ENCODE assay signal across 8 cellular contexts in the genomic region with DNA sequence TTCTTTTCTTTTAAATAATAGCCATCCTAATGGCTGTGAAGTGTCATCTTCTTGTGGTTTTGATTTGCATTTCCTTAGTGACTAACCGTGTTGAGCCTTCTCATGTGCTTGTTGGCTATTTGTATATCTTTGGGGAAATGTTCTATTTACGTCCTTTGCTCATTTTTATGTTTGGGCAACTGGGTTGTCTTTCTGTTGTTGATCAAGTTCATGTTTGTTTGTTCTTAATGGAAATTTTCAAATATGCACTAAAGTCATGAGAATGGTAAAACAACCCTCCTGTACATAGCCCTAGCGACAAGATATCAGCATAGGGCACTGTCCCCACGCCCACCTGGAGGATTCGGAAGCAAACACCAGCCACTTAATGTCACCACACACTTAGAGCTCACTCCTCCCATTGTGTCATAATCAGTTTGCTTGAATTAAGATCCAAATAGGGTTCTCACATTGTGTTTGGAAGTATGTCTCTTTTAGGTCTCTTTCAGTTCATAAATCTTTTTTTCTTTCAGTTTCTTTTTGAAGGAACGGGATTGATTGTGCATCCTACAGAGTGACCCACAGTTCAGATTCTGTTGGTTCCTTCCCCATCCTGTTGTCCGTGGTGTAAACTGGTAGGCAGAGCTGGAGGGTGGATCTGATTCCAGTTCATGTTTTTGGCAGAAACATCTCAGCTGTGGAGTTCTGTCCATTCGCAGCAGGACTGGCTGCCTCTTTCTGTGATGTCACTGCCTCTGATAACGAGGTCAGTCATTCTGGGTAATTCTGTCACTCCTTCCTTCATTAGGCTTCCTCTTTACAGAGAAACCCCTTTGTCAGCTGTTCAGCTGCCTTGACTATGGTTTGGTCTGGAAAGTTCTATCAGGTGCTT. TPM values are rescaled to one million over a fixed set of nuclear protein-coding genes. Genes with fewer than 3 reads are reported as not detected.
DNase-seq lines count a peak whose midpoint lies in the region; ATAC-seq, FAIRE-seq and TF ChIP-seq lines count a peak whose summit lies in the region.

No MANE protein-coding gene starts in this region.

- no peaks in the 10 kb centered on the region for H3K9me3 Mint-ChIP-seq in astrocyte (ENCODE audit: unreplicated experiment)

- H3K9ac ChIP-seq in astrocyte (ENCODE audit: low read length) = no peak overlapping the region

- no peak for TF ChIP-seq CTCF in astrocyte (IDR thresholded peaks at IDR 0.05; ENCODE audit: insufficient read depth, low read depth, low read length)

- H3K27ac ChIP-seq in astrocyte (ENCODE audit: low read depth, low read length) = no peak overlapping the region

- H3K4me3 Mint-ChIP-seq in astrocyte (ENCODE audit: unreplicated experiment) = no peak overlapping the region

- peaks cover 15% of the 10 kb centered on the region for H3K4me1 ChIP-seq in astrocyte (ENCODE audit: insufficient read depth, low read length)

- H3K27ac Mint-ChIP-seq in astrocyte (ENCODE audit: unreplicated experiment) = peak overlapping the region; percentile 7

- peaks cover 12% of the 10 kb centered on the region for H4K20me1 ChIP-seq in astrocyte (ENCODE audit: insufficient read depth, low read length)

- H2AFZ ChIP-seq in astrocyte (ENCODE audit: low read depth, low read length) = no peak overlapping the region

- peak overlapping the region; percentile 16 for H3K4me2 ChIP-seq in astrocyte (ENCODE audit: low read length)

- H3K27me3 ChIP-seq in astrocyte (ENCODE audit: insufficient read depth, low read length) = no peaks in the 10 kb centered on the region

- no peak overlapping the region for H3K4me3 ChIP-seq in astrocyte (ENCODE audit: insufficient read depth, low read depth, low read length)

- FAIRE-seq in astrocyte (lab: Jason Lieb, UNC) = peak; percentile 62

- H3K27me3 Mint-ChIP-seq in astrocyte (ENCODE audit: low read depth, unreplicated experiment) = no peaks in the 10 kb centered on the region

- ATAC-seq in HG02678 (IDR thresholded peaks at IDR 0.05; ENCODE audit: unreplicated experiment) = peak; percentile 42
- ATAC-seq in HG02938 (IDR thresholded peaks at IDR 0.05; ENCODE audit: unreplicated experiment) = no peak
- ATAC-seq in GM19467 (IDR thresholded peaks at IDR 0.05; ENCODE audit: unreplicated experiment) = no peak
- no peak for ATAC-seq in GM21390 (IDR thresholded peaks at IDR 0.05; ENCODE audit: unreplicated experiment)

- H3K4me1 Mint-ChIP-seq in astrocyte (ENCODE audit: low read depth, unreplicated experiment) = peaks cover 42% of the 10 kb centered on the region

- no peaks in the 10 kb centered on the region for H3K9me3 ChIP-seq in astrocyte (ENCODE audit: insufficient read depth, low read depth, low read length)

- peaks cover 31% of the 10 kb centered on the region for H3K36me3 Mint-ChIP-seq in astrocyte (ENCODE audit: low read depth, unreplicated experiment)

- peaks cover 3% of the 10 kb centered on the region for H3K36me3 ChIP-seq in astrocyte (ENCODE audit: insufficient read depth, low read length)

- peaks cover 2% of the 10 kb centered on the region for H3K79me2 ChIP-seq in astrocyte (ENCODE audit: insufficient read depth, low read length)

- DNase-seq in EH (ENCODE audit: low read depth) (peak; percentile 71), astrocyte (ENCODE audit: low read depth) (peak; percentile 46), myocyte (ENCODE audit: low read depth) (peak; percentile 43), 8988T (no peak)

RNA-seq across cellular contexts. Expression of a gene that starts 26.4 kb away (rescaled TPM):
- 2.2 and 3.9 TPM in 2 replicates for total RNA-seq in astrocyte
- total RNA-seq in myocyte = 1.1 and 6.4 TPM in 2 replicates
- 1.1 TPM for polyA plus RNA-seq in myocyte (2012)
